Comparison of ENCODE assay signal across 1 cellular context in the genomic region with DNA sequence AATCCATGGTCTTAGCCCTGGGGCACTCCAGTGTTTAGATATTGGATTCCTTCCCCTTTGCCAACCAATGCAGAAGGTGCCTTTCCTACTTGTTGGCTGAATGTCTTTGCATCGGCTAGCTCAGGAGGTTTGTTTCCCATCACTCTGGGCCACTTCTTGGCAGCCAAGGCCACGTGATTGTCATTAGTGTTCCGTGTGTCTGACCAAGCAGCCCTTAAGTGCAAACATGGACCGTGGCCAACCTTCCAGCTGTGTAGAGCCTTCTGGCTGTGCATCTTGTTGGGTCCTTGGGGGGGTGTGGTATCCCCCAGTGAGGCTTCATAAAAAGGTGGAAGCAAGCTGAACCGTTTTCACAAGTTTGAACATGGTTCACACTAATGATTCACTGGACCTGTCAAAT.
TF ChIP-seq lines count a peak whose summit lies in the region.

No MANE protein-coding gene starts in this region.

TF ChIP-seq in SK-N-SH, 30 proteins besides CTCF, POLR2A, EP300 and RAD21 (continued from another document):
- TF ChIP-seq, protein P1, sequence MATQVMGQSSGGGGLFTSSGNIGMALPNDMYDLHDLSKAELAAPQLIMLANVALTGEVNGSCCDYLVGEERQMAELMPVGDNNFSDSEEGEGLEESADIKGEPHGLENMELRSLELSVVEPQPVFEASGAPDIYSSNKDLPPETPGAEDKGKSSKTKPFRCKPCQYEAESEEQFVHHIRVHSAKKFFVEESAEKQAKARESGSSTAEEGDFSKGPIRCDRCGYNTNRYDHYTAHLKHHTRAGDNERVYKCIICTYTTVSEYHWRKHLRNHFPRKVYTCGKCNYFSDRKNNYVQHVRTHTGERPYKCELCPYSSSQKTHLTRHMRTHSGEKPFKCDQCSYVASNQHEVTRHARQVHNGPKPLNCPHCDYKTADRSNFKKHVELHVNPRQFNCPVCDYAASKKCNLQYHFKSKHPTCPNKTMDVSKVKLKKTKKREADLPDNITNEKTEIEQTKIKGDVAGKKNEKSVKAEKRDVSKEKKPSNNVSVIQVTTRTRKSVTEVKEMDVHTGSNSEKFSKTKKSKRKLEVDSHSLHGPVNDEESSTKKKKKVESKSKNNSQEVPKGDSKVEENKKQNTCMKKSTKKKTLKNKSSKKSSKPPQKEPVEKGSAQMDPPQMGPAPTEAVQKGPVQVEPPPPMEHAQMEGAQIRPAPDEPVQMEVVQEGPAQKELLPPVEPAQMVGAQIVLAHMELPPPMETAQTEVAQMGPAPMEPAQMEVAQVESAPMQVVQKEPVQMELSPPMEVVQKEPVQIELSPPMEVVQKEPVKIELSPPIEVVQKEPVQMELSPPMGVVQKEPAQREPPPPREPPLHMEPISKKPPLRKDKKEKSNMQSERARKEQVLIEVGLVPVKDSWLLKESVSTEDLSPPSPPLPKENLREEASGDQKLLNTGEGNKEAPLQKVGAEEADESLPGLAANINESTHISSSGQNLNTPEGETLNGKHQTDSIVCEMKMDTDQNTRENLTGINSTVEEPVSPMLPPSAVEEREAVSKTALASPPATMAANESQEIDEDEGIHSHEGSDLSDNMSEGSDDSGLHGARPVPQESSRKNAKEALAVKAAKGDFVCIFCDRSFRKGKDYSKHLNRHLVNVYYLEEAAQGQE (IDR thresholded peaks at IDR 0.05; ENCODE audit: low read depth, low read length): no peak
- TF ChIP-seq GATA2 (CRISPR knock-in tag; IDR thresholded peaks at IDR 0.05): peak; percentile 36
TF ChIP-seq in SK-N-SH: peak in this region for 6.
